ENCODE assay signal across 1 cellular context in genomic region chr2:148202237-148202636, GRCh38.
TF ChIP-seq lines count a peak whose summit lies in the region.

No MANE protein-coding gene starts in this region.

TF ChIP-seq in A549, 52 proteins besides CTCF, POLR2A, EP300 and RAD21 (continued from another document):
- no peak for TF ChIP-seq REST (IDR thresholded peaks at IDR 0.05)
- peak; percentile 72 for TF ChIP-seq MAFK (IDR thresholded peaks at IDR 0.05; ENCODE audit: partially characterized antibody)
